ENCODE assay signal across 11 cellular contexts in the genomic region with DNA sequence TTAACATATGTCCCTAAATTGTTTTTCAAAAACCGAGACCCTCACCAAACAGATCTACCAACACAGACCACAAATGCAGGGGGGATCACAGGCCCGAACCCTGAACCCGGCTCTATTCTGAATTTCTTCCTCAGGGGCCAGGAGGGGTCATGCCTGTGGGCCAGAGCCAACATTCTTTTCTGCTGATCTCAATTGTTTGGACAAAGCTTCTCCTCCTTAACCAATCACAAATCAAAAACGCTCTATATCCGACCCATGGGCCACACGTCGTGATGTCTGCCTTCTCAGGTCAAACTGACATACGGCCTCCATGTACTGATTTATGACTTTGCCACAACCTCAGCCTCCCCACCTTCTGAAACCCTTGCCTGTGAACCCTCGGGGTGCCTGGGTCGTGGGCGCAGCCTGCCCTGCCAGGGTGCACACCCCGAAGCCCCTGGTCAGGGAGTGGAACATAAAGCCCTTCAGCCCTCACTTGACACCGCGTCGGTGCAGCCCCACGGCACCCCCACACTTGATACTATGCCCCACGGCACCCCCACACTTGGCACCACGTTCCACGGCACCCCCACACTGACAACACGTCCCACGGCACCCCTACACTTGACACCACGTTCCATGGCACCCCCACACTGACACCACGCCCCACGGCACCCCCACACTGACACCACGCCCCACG. TPM values are rescaled to one million over a fixed set of nuclear protein-coding genes. Genes with fewer than 3 reads are reported as not detected.
DNase-seq lines count a peak whose midpoint lies in the region; ATAC-seq and TF ChIP-seq lines count a peak whose summit lies in the region.
"Had no signal": no experiment of that assay in that cellular context is flagged by ENCODE, and none has a peak within 500 bp of the region (broad histone marks: within the 10 kb centered on the region; RNA-seq: fewer than 3 reads in every experiment).

No MANE protein-coding gene starts in this region.

- H3K27me3 ChIP-seq in hepatocyte: no peaks in the 10 kb centered on the region

- DNase-seq in ELF-1 (ENCODE audit: low read depth, low spot score): peak; percentile 68
- DNase-seq in foreskin fibroblast: peak; percentile 68 to 82
- DNase-seq in retinal pigment epithelial cell (ENCODE audit: low read depth): peak; percentile 43
- DNase-seq in hepatocyte (ENCODE audit: low spot score): no peak
- no peak for DNase-seq in NCI-H2029 (lab: John Stamatoyannopoulos, UW)
- DNase-seq in GM13976 (ENCODE audit: low spot score): no peak
- DNase-seq: central memory CD4-positive, alpha-beta T cell; stimulated activated CD8-positive, alpha-beta memory T cell treated with anti-CD3 and anti-CD28 coated beads, Interleukin-4, amount 100 ng/mL, for 48 hours had no signal

- WGBS in hepatocyte (ENCODE audit: low lambda C conversion rate, missing lambda C conversion rate): 78% methylated on average over 16 of the region's 26 CpGs

- no peaks in the 10 kb centered on the region for H3K36me3 ChIP-seq in hepatocyte (replicated peaks; ENCODE audit: insufficient read depth, low read depth)
- H3K36me3 ChIP-seq: HAP-1 had no signal

- TF ChIP-seq CTCF in foreskin fibroblast (IDR thresholded peaks at IDR 0.05; ENCODE audit: low read depth, low read length) (no peak), retinal pigment epithelial cell (conservative IDR thresholded peaks at IDR 0.05; ENCODE audit: low read depth, low read length) (no peak), hepatocyte (IDR thresholded peaks at IDR 0.05; ENCODE audit: poor library complexity) (no peak), GM13976 (IDR thresholded peaks at IDR 0.05; ENCODE audit: borderline replicate concordance, control extremely low read depth, extremely low read depth, insufficient read depth, missing control alignments) (no peak)

- no peaks in the 10 kb centered on the region for H3K79me2 ChIP-seq in hepatocyte

- H3K9me2 ChIP-seq in hepatocyte (replicated peaks; ENCODE audit: insufficient read depth): no peaks in the 10 kb centered on the region

- H3K4me3 ChIP-seq in foreskin fibroblast (ENCODE audit: low read depth in 1 of 2, low read length in 2 of 2) (no peak overlapping the region), retinal pigment epithelial cell (ENCODE audit: low read length) (no peak overlapping the region), hepatocyte (no peak overlapping the region)
- H3K4me3 ChIP-seq: HAP-1 had no signal

- peaks cover 6% of the 10 kb centered on the region for H3K4me1 ChIP-seq in hepatocyte (ENCODE audit: insufficient read depth)
- H3K4me1 ChIP-seq: HAP-1 had no signal

- peak; percentile 40; the same call in 2 of the 3 replicates for ATAC-seq in SK-N-SH treated with all-trans-retinoic acid at 6 μM for 48 hours
- ATAC-seq in HG02763 (IDR thresholded peaks at IDR 0.05; ENCODE audit: unreplicated experiment): no peak

- H3K4me2 ChIP-seq in hepatocyte: no peak overlapping the region

- in situ Hi-C loops in GM13976 (cut with MboI; ENCODE audit: low sequenced_read_pairs, unreplicated experiment): no loop called here

- no peak overlapping the region for H2AFZ ChIP-seq in hepatocyte

- H3K9me3 ChIP-seq in hepatocyte (ENCODE audit: low read depth): no peaks in the 10 kb centered on the region
- H3K9me3 ChIP-seq: HAP-1 had no signal

- H4K20me1 ChIP-seq in hepatocyte (ENCODE audit: insufficient read depth, poor library complexity, severe bottlenecking): no peaks in the 10 kb centered on the region

- H3K27ac ChIP-seq in hepatocyte: no peak overlapping the region

TF ChIP-seq in SK-N-SH treated with all-trans-retinoic acid at 6 μM for 48 hours, 23 proteins besides CTCF, POLR2A, EP300 and RAD21:
- TF ChIP-seq CSDC2 (CRISPR knock-in tag; IDR thresholded peaks at IDR 0.05) (0 out of 2 replicates have a peak, but pooled peaks have one; percentile 52), GLIS3 (CRISPR knock-in tag; IDR thresholded peaks at IDR 0.05) (no peak), ZNF565 (CRISPR knock-in tag; conservative IDR thresholded peaks at IDR 0.05; ENCODE audit: low read depth) (no peak)
- TF ChIP-seq, protein P1, sequence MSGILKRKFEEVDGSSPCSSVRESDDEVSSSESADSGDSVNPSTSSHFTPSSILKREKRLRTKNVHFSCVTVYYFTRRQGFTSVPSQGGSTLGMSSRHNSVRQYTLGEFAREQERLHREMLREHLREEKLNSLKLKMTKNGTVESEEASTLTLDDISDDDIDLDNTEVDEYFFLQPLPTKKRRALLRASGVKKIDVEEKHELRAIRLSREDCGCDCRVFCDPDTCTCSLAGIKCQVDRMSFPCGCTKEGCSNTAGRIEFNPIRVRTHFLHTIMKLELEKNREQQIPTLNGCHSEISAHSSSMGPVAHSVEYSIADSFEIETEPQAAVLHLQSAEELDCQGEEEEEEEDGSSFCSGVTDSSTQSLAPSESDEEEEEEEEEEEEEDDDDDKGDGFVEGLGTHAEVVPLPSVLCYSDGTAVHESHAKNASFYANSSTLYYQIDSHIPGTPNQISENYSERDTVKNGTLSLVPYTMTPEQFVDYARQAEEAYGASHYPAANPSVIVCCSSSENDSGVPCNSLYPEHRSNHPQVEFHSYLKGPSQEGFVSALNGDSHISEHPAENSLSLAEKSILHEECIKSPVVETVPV (CRISPR knock-in tag; IDR thresholded peaks at IDR 0.05): no peak
- TF ChIP-seq, protein P2, sequence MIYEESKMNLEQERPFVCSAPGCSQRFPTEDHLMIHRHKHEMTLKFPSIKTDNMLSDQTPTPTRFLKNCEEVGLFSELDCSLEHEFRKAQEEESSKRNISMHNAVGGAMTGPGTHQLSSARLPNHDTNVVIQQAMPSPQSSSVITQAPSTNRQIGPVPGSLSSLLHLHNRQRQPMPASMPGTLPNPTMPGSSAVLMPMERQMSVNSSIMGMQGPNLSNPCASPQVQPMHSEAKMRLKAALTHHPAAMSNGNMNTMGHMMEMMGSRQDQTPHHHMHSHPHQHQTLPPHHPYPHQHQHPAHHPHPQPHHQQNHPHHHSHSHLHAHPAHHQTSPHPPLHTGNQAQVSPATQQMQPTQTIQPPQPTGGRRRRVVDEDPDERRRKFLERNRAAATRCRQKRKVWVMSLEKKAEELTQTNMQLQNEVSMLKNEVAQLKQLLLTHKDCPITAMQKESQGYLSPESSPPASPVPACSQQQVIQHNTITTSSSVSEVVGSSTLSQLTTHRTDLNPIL (CRISPR knock-in tag; IDR thresholded peaks at IDR 0.05; ENCODE audit: low read depth): no peak

RNA-seq across cellular contexts. Expression of gene C13orf46, which starts 58.4 kb away (rescaled TPM):
- total RNA-seq in hepatocyte: 0.20 TPM in 1 of 2 replicates, not detected in the other
- 0.23 and 0.92 TPM in 2 replicates for polyA plus RNA-seq in hepatocyte

Comparison
In these comparisons a context has a peak if more than half of its experiments do, and no peak if none do; other contexts are left out.
1. DNase-seq: peak in ELF-1 (single experiment), foreskin fibroblast (2 of 2) and retinal pigment epithelial cell (single experiment); none in hepatocyte (single experiment), NCI-H2029 (single experiment) and GM13976 (single experiment).